In genomic region chr4:46931981-46932380, GRCh38 we compare ENCODE assay signal across 9 cellular contexts. TPM values are rescaled to one million over a fixed set of nuclear protein-coding genes. Genes with fewer than 3 reads are reported as not detected.
DNase-seq lines count a peak whose midpoint lies in the region; ATAC-seq and TF ChIP-seq lines count a peak whose summit lies in the region.
"Had no signal": no experiment of that assay in that cellular context is flagged by ENCODE, and none has a peak within 500 bp of the region (broad histone marks: within the 10 kb centered on the region; RNA-seq: fewer than 3 reads in every experiment).

No MANE protein-coding gene starts in this region.

- no peak for TF ChIP-seq EP300 in upper lobe of left lung (IDR thresholded peaks at IDR 0.05)

- 21% methylated on average over 3 of the region's 3 CpGs for WGBS in hepatocyte (ENCODE audit: low lambda C conversion rate, missing lambda C conversion rate)
- WGBS in upper lobe of left lung, 2 donors = 11 to 12% methylated on average over 3 of the region's 3 CpGs

- no peak overlapping the region for H3K27ac Mint-ChIP-seq in activated CD8-positive, alpha-beta T cell treated with anti-CD3 and anti-CD28 coated beads for 36 hours

- peak; percentile 52 for TF ChIP-seq CTCF in activated CD8-positive, alpha-beta T cell treated with anti-CD3 and anti-CD28 coated beads for 36 hours (IDR thresholded peaks at IDR 0.05)
- TF ChIP-seq CTCF in hepatocyte (IDR thresholded peaks at IDR 0.05; ENCODE audit: poor library complexity) (peak; percentile 46), upper lobe of left lung (IDR thresholded peaks at IDR 0.05) (peak in 2 of 6 experiments; percentile 9 to 29)

- H3K27ac ChIP-seq in hepatocyte = no peak overlapping the region
- H3K27ac ChIP-seq in upper lobe of left lung = no peak overlapping the region
- H3K27ac ChIP-seq: BLaER1 treated with 17β-estradiol and CSF1 and Interleukin-3, amounts not matched to agents 10 nM and 100 nM had no signal

- H2AFZ ChIP-seq in hepatocyte = no peak overlapping the region

- H3K4me1 Mint-ChIP-seq in activated CD8-positive, alpha-beta T cell treated with anti-CD3 and anti-CD28 coated beads for 36 hours (ENCODE audit: low read depth) = no peaks in the 10 kb centered on the region

- no peaks in the 10 kb centered on the region for H4K20me1 ChIP-seq in hepatocyte (ENCODE audit: insufficient read depth, poor library complexity, severe bottlenecking)
- H4K20me1 ChIP-seq: BLaER1 treated with 17β-estradiol and CSF1 and Interleukin-3, amounts not matched to agents 10 nM and 100 nM had no signal

- POLR2A ChIA-PET in activated CD8-positive, alpha-beta T cell treated with anti-CD3 and anti-CD28 coated beads for 36 hours (lab: Charles Lee) = no interaction called here

- TF ChIP-seq POLR2A in upper lobe of left lung (IDR thresholded peaks at IDR 0.05) = no peak

- H3K4me1 ChIP-seq in hepatocyte (ENCODE audit: insufficient read depth) = no peaks in the 10 kb centered on the region
- H3K4me1 ChIP-seq in upper lobe of left lung = no peaks in the 10 kb centered on the region
- H3K4me1 ChIP-seq: BLaER1 treated with 17β-estradiol and CSF1 and Interleukin-3, amounts not matched to agents 10 nM and 100 nM had no signal

- no peaks in the 10 kb centered on the region for H3K9me3 Mint-ChIP-seq in activated CD8-positive, alpha-beta T cell treated with anti-CD3 and anti-CD28 coated beads for 36 hours

- no peaks in the 10 kb centered on the region for H3K36me3 Mint-ChIP-seq in activated CD8-positive, alpha-beta T cell treated with anti-CD3 and anti-CD28 coated beads for 36 hours (ENCODE audit: low read depth)

- no peaks in the 10 kb centered on the region for H3K9me2 ChIP-seq in hepatocyte (replicated peaks; ENCODE audit: insufficient read depth)

- no peaks in the 10 kb centered on the region for H3K36me3 ChIP-seq in hepatocyte (replicated peaks; ENCODE audit: insufficient read depth, low read depth)
- no peaks in the 10 kb centered on the region for H3K36me3 ChIP-seq in upper lobe of left lung
- H3K36me3 ChIP-seq: BLaER1 treated with 17β-estradiol and CSF1 and Interleukin-3, amounts not matched to agents 10 nM and 100 nM had no signal

- intact Hi-C loops in activated CD8-positive, alpha-beta T cell treated with anti-CD3 and anti-CD28 coated beads for 36 hours (cut with micrococcal nuclease) = loop anchor here (2.0 to 10.0 kb wide), 2 partner anchors 101 to 453 kb away; no protein-coding TSS in a partner anchor

- H3K4me2 ChIP-seq in hepatocyte = no peak overlapping the region
- H3K4me2 ChIP-seq: BLaER1 treated with 17β-estradiol and CSF1 and Interleukin-3, amounts not matched to agents 10 nM and 100 nM had no signal

- H3K27me3 ChIP-seq in hepatocyte (no peaks in the 10 kb centered on the region), upper lobe of left lung (no peaks in the 10 kb centered on the region)
- H3K27me3 ChIP-seq: BLaER1 treated with 17β-estradiol and CSF1 and Interleukin-3, amounts not matched to agents 10 nM and 100 nM had no signal

- CTCF ChIA-PET in activated CD8-positive, alpha-beta T cell treated with anti-CD3 and anti-CD28 coated beads for 36 hours (lab: Charles Lee) = interaction anchor here (0.7 to 1.9 kb wide), 9 partner anchors 10 to 191 kb away, joined by 3 to 9 read pairs (median 4); no protein-coding TSS in a partner anchor

- peak; percentile 78 for ATAC-seq in GM19467 (IDR thresholded peaks at IDR 0.05; ENCODE audit: unreplicated experiment)
- ATAC-seq in activated CD8-positive, alpha-beta T cell treated with anti-CD3 and anti-CD28 coated beads for 36 hours = peak; percentile 53
- ATAC-seq in upper lobe of left lung (ENCODE audit: low FRiP score in 2 of 2) = peak; percentile 37 to 68

- no peak overlapping the region for H3K4me3 Mint-ChIP-seq in activated CD8-positive, alpha-beta T cell treated with anti-CD3 and anti-CD28 coated beads for 36 hours

- no peaks in the 10 kb centered on the region for H3K79me2 ChIP-seq in hepatocyte

- H3K4me3 ChIP-seq in hepatocyte (no peak overlapping the region), upper lobe of left lung (no peak overlapping the region)
- H3K4me3 ChIP-seq: BLaER1 treated with 17β-estradiol and CSF1 and Interleukin-3, amounts not matched to agents 10 nM and 100 nM had no signal

- peaks cover 3% of the 10 kb centered on the region for H3K27me3 Mint-ChIP-seq in activated CD8-positive, alpha-beta T cell treated with anti-CD3 and anti-CD28 coated beads for 36 hours

- no peaks in the 10 kb centered on the region for H3K9me3 ChIP-seq in hepatocyte (ENCODE audit: low read depth)
- no peaks in the 10 kb centered on the region for H3K9me3 ChIP-seq in upper lobe of left lung
- H3K9me3 ChIP-seq: BLaER1 treated with 17β-estradiol and CSF1 and Interleukin-3, amounts not matched to agents 10 nM and 100 nM had no signal

- DNase-seq in NCI-H446 (lab: John Stamatoyannopoulos, UW) (peak; percentile 5 to 59), NCI-H446 treated with DMSO at 0.1 percent for 48 hours (lab: John Stamatoyannopoulos, UW) (no peak), HT1080 (ENCODE audit: low read depth) (peak; percentile 47), hepatocyte (ENCODE audit: low spot score) (peak; percentile 37), upper lobe of left lung (peak in 1 of 2 donors; percentile 24)
- DNase-seq in activated CD8-positive, alpha-beta T cell treated with anti-CD3 and anti-CD28 coated beads for 36 hours = peak; percentile 43
- no peak for DNase-seq in activated CD8-positive, alpha-beta memory T cell treated with anti-CD3 and anti-CD28 coated beads for 24 hours

RNA-seq across cellular contexts. Expression of gene COX7B2, which starts 22.9 kb away (rescaled TPM):
- not detected in 2 replicates for total RNA-seq in HT1080 (2014; rRNA removed; shearing (Covaris generic))
- not detected in 2 replicates for polyA plus RNA-seq in HT1080 (2015; cell fraction: cytosol; rRNA removed)
- polyA plus RNA-seq in HT1080 (2015; cell fraction: nucleus; rRNA removed) = not detected in 2 replicates
- not detected for total RNA-seq in activated CD8-positive, alpha-beta T cell treated with anti-CD3 and anti-CD28 coated beads for 36 hours
- total RNA-seq in hepatocyte = not detected in 2 replicates
- not detected in 2 replicates for polyA plus RNA-seq in hepatocyte
- not detected for total RNA-seq in upper lobe of left lung

Comparison
In these comparisons a context has a peak if more than half of its experiments do, and no peak if none do; other contexts are left out.
1. DNase-seq: peak in NCI-H446 (2 of 2), HT1080 (single experiment), activated CD8-positive, alpha-beta T cell treated with anti-CD3 and anti-CD28 coated beads for 36 hours (single experiment) and hepatocyte (single experiment); none in NCI-H446 treated with DMSO at 0.1 percent for 48 hours (single experiment) and activated CD8-positive, alpha-beta memory T cell treated with anti-CD3 and anti-CD28 coated beads for 24 hours (single experiment).
2. Peak in every context shown above with its lines, with median percentiles within 50 percentile points of each other: ATAC-seq.